3 cellular contexts compared by ENCODE assay signal in genomic region chr20:8153281-8153908, GRCh38.
TF ChIP-seq lines count a peak whose summit lies in the region.

No MANE protein-coding gene starts in this region.

TF ChIP-seq in SK-N-SH, 30 proteins besides CTCF, POLR2A, EP300 and RAD21:
- no peak for TF ChIP-seq GABPA (IDR thresholded peaks at IDR 0.05; ENCODE audit: low read depth)
- TF ChIP-seq, protein P1, sequence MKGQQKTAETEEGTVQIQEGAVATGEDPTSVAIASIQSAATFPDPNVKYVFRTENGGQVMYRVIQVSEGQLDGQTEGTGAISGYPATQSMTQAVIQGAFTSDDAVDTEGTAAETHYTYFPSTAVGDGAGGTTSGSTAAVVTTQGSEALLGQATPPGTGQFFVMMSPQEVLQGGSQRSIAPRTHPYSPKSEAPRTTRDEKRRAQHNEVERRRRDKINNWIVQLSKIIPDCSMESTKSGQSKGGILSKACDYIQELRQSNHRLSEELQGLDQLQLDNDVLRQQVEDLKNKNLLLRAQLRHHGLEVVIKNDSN (IDR thresholded peaks at IDR 0.05; ENCODE audit: borderline replicate concordance, low read depth): no peak
- TF ChIP-seq TEAD4 (IDR thresholded peaks at IDR 0.05; ENCODE audit: borderline replicate concordance, insufficient read depth): no peak
- no peak for TF ChIP-seq RCOR1 (IDR thresholded peaks at IDR 0.05; ENCODE audit: low read length)
- TF ChIP-seq SMC3 (IDR thresholded peaks at IDR 0.05; ENCODE audit: low read depth, low read length): no peak
- no peak for TF ChIP-seq RFX5 (IDR thresholded peaks at IDR 0.05; ENCODE audit: low read length)
- TF ChIP-seq EZH2phosphoT487 (IDR thresholded peaks at IDR 0.05; ENCODE audit: borderline replicate concordance, low read depth): no peak
- no peak for TF ChIP-seq POLR2AphosphoS5 (IDR thresholded peaks at IDR 0.05; ENCODE audit: low read depth, low read length)

TF ChIP-seq in SK-N-SH treated with all-trans-retinoic acid at 6 μM for 48 hours, 23 proteins besides CTCF, POLR2A, EP300 and RAD21:
- TF ChIP-seq ZFP30 (CRISPR knock-in tag; IDR thresholded peaks at IDR 0.05) (no peak), CSDC2 (CRISPR knock-in tag; IDR thresholded peaks at IDR 0.05) (no peak), PATZ1 (CRISPR knock-in tag; IDR thresholded peaks at IDR 0.05; ENCODE audit: borderline replicate concordance) (no peak), BACH2 (CRISPR knock-in tag; IDR thresholded peaks at IDR 0.05; ENCODE audit: borderline replicate concordance) (no peak), ZNF8 (CRISPR knock-in tag; IDR thresholded peaks at IDR 0.05) (no peak), TSHZ2 (CRISPR knock-in tag; IDR thresholded peaks at IDR 0.05) (no peak), GLIS3 (CRISPR knock-in tag; IDR thresholded peaks at IDR 0.05) (no peak), TCF4 (CRISPR knock-in tag; IDR thresholded peaks at IDR 0.05; ENCODE audit: borderline replicate concordance) (no peak), ZNF70 (CRISPR knock-in tag; IDR thresholded peaks at IDR 0.05) (no peak), TOX (CRISPR knock-in tag; IDR thresholded peaks at IDR 0.05; ENCODE audit: borderline replicate concordance) (no peak), OSR1 (CRISPR knock-in tag; IDR thresholded peaks at IDR 0.05) (no peak), CREB5 (CRISPR knock-in tag; IDR thresholded peaks at IDR 0.05; ENCODE audit: low read depth) (no peak), RARB (CRISPR knock-in tag; IDR thresholded peaks at IDR 0.05) (no peak)

TF ChIP-seq in GM12878, 131 proteins besides CTCF, POLR2A, EP300 and RAD21:
- TF ChIP-seq ELK1 (IDR thresholded peaks at IDR 0.05; ENCODE audit: low read depth, low read length): no peak
- TF ChIP-seq MYB (IDR thresholded peaks at IDR 0.05; ENCODE audit: borderline replicate concordance, low read depth, low read length): no peak
- no peak for TF ChIP-seq BRCA1 (IDR thresholded peaks at IDR 0.05; ENCODE audit: low read depth, low read length)
- TF ChIP-seq, protein P2, sequence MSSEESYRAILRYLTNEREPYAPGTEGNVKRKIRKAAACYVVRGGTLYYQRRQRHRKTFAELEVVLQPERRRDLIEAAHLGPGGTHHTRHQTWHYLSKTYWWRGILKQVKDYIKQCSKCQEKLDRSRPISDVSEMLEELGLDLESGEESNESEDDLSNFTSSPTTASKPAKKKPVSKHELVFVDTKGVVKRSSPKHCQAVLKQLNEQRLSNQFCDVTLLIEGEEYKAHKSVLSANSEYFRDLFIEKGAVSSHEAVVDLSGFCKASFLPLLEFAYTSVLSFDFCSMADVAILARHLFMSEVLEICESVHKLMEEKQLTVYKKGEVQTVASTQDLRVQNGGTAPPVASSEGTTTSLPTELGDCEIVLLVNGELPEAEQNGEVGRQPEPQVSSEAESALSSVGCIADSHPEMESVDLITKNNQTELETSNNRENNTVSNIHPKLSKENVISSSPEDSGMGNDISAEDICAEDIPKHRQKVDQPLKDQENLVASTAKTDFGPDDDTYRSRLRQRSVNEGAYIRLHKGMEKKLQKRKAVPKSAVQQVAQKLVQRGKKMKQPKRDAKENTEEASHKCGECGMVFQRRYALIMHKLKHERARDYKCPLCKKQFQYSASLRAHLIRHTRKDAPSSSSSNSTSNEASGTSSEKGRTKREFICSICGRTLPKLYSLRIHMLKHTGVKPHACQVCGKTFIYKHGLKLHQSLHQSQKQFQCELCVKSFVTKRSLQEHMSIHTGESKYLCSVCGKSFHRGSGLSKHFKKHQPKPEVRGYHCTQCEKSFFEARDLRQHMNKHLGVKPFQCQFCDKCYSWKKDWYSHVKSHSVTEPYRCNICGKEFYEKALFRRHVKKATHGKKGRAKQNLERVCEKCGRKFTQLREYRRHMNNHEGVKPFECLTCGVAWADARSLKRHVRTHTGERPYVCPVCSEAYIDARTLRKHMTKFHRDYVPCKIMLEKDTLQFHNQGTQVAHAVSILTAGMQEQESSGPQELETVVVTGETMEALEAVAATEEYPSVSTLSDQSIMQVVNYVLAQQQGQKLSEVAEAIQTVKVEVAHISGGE (CRISPR knock-in tag; IDR thresholded peaks at IDR 0.05): no peak
- TF ChIP-seq SUPT20H (IDR thresholded peaks at IDR 0.05; ENCODE audit: borderline replicate concordance, control insufficient read depth, low read depth, low read length): no peak
- no peak for TF ChIP-seq CBX3 (IDR thresholded peaks at IDR 0.05; ENCODE audit: borderline replicate concordance, low read depth)
- no peak for TF ChIP-seq RAD51 (IDR thresholded peaks at IDR 0.05)
- no peak for TF ChIP-seq NR2C2 (IDR thresholded peaks at IDR 0.05; ENCODE audit: borderline replicate concordance, control insufficient read depth, insufficient read length, low read depth)
- no peak for TF ChIP-seq PML (IDR thresholded peaks at IDR 0.05; ENCODE audit: low read length)
- no peak for TF ChIP-seq ZSCAN29 (IDR thresholded peaks at IDR 0.05)
- TF ChIP-seq, protein P3, sequence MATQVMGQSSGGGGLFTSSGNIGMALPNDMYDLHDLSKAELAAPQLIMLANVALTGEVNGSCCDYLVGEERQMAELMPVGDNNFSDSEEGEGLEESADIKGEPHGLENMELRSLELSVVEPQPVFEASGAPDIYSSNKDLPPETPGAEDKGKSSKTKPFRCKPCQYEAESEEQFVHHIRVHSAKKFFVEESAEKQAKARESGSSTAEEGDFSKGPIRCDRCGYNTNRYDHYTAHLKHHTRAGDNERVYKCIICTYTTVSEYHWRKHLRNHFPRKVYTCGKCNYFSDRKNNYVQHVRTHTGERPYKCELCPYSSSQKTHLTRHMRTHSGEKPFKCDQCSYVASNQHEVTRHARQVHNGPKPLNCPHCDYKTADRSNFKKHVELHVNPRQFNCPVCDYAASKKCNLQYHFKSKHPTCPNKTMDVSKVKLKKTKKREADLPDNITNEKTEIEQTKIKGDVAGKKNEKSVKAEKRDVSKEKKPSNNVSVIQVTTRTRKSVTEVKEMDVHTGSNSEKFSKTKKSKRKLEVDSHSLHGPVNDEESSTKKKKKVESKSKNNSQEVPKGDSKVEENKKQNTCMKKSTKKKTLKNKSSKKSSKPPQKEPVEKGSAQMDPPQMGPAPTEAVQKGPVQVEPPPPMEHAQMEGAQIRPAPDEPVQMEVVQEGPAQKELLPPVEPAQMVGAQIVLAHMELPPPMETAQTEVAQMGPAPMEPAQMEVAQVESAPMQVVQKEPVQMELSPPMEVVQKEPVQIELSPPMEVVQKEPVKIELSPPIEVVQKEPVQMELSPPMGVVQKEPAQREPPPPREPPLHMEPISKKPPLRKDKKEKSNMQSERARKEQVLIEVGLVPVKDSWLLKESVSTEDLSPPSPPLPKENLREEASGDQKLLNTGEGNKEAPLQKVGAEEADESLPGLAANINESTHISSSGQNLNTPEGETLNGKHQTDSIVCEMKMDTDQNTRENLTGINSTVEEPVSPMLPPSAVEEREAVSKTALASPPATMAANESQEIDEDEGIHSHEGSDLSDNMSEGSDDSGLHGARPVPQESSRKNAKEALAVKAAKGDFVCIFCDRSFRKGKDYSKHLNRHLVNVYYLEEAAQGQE (IDR thresholded peaks at IDR 0.05; ENCODE audit: low read depth, low read length): no peak
- TF ChIP-seq KLF5 (IDR thresholded peaks at IDR 0.05; ENCODE audit: partially characterized antibody): no peak
- TF ChIP-seq ZNF384 (IDR thresholded peaks at IDR 0.05; ENCODE audit: borderline replicate concordance, low read depth, low read length): no peak
- TF ChIP-seq, protein P4, sequence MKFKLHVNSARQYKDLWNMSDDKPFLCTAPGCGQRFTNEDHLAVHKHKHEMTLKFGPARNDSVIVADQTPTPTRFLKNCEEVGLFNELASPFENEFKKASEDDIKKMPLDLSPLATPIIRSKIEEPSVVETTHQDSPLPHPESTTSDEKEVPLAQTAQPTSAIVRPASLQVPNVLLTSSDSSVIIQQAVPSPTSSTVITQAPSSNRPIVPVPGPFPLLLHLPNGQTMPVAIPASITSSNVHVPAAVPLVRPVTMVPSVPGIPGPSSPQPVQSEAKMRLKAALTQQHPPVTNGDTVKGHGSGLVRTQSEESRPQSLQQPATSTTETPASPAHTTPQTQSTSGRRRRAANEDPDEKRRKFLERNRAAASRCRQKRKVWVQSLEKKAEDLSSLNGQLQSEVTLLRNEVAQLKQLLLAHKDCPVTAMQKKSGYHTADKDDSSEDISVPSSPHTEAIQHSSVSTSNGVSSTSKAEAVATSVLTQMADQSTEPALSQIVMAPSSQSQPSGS (IDR thresholded peaks at IDR 0.05; ENCODE audit: low read length): no peak
- no peak for TF ChIP-seq ZNF274 (IDR thresholded peaks at IDR 0.05; ENCODE audit: insufficient read depth, insufficient read length)
- no peak for TF ChIP-seq KDM1A (IDR thresholded peaks at IDR 0.05; ENCODE audit: borderline replicate concordance)
